In genomic region chr19:23273594-23274412, GRCh38 we compare ENCODE assay signal across 8 cellular contexts.
DNase-seq lines count a peak whose midpoint lies in the region; ATAC-seq, FAIRE-seq and TF ChIP-seq lines count a peak whose summit lies in the region.

No MANE protein-coding gene starts in this region.

- peak overlapping the region; percentile 3 for H3K27ac ChIP-seq in brain microvascular endothelial cell

- peak; percentile 83 for TF ChIP-seq POLR2A in GM15510 (IDR thresholded peaks at IDR 0.05; ENCODE audit: borderline replicate concordance, extremely low read depth, insufficient read length)

- TF ChIP-seq CTCF in brain microvascular endothelial cell (IDR thresholded peaks at IDR 0.05; ENCODE audit: low read depth, low read length, missing control alignments), result peak; percentile 16

- in situ Hi-C loops in brain microvascular endothelial cell (cut with HindIII; ENCODE audit: low pct_ligation_motif_present, low sequenced_read_pairs), result no loop called here

- peak overlapping the region; percentile 90 for H3K4me3 ChIP-seq in brain microvascular endothelial cell (ENCODE audit: low read depth, low read length)
- H3K4me3 ChIP-seq in iPS-11a (ENCODE audit: low read depth, low read length), result peak overlapping the region; percentile 78
- peak overlapping the region; percentile 91 for H3K4me3 ChIP-seq in skeletal muscle cell (ENCODE audit: low read depth, low read length)

- no peaks in the 10 kb centered on the region for H3K36me3 ChIP-seq in brain microvascular endothelial cell (replicated peaks)

- peak; percentile 38 for FAIRE-seq in TTC549 (lab: Jason Lieb, UNC)

- ATAC-seq in HG02938 (IDR thresholded peaks at IDR 0.05; ENCODE audit: unreplicated experiment), result peak; percentile 99

- DNase-seq in NCI-H2029 treated with DMSO at 0.1 percent for 48 hours (lab: John Stamatoyannopoulos, UW) (peak; percentile 90), brain microvascular endothelial cell (peak; percentile 91), skeletal muscle cell (ENCODE audit: low read depth) (peak; percentile 62), NOMO-1 treated with dmso at 0.1 percent for 144 hours (lab: John Stamatoyannopoulos, UW; ENCODE audit: unreplicated experiment) (no peak)

- no peaks in the 10 kb centered on the region for H3K27me3 ChIP-seq in brain microvascular endothelial cell (replicated peaks)
